1 cellular context compared by ENCODE assay signal in the genomic region with DNA sequence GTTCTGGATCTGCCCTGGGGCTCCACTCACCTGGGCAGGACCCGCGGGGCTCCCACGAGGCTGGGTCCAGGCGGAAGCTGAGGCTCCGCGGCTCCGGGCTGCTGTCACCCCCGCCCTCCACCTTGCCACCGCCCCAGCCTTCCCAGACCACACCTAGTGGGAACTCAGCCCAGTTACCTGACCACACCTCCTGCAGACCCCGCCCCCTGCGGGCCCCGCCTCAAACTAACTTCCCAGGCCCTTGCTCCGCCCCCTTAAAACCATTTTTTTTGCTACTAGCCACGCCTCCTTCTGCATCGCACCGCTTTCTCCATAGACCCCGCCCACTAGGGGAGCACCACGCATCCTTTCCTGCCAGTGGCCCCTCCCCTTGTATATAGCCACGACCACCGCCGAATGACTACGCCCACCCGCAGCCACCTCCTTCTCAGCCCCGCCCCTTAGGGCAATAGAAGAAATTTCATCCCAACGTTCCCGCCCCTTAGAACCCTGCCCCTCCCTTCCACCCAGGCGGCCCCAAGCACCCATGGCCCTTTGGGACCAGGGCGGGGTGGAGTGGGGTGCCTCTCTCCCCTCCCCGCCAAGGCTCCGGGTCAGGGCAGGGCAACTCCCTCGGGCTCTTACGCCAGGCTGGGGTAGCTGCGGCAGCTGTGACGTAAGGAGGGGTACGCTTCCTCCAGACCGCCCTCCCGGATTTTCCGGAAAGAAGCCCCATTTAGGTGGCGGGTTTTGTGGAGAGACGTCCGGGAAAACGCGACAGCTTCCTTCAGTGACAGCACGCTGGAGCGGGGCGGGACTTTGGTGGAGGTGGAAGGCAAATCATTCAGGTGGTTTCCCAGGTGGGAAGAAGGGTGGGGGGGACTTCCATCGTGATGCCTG.
TF ChIP-seq lines count a peak whose summit lies in the region.

A gene (minus strand): TSS at position 79 of the 879 bp plus-strand sequence. CDS start 3,687 bp downstream, outside the sequence.

TF ChIP-seq in K562, 482 proteins besides CTCF, POLR2A, EP300 and RAD21 (continued from another document):
- TF ChIP-seq, protein P1, sequence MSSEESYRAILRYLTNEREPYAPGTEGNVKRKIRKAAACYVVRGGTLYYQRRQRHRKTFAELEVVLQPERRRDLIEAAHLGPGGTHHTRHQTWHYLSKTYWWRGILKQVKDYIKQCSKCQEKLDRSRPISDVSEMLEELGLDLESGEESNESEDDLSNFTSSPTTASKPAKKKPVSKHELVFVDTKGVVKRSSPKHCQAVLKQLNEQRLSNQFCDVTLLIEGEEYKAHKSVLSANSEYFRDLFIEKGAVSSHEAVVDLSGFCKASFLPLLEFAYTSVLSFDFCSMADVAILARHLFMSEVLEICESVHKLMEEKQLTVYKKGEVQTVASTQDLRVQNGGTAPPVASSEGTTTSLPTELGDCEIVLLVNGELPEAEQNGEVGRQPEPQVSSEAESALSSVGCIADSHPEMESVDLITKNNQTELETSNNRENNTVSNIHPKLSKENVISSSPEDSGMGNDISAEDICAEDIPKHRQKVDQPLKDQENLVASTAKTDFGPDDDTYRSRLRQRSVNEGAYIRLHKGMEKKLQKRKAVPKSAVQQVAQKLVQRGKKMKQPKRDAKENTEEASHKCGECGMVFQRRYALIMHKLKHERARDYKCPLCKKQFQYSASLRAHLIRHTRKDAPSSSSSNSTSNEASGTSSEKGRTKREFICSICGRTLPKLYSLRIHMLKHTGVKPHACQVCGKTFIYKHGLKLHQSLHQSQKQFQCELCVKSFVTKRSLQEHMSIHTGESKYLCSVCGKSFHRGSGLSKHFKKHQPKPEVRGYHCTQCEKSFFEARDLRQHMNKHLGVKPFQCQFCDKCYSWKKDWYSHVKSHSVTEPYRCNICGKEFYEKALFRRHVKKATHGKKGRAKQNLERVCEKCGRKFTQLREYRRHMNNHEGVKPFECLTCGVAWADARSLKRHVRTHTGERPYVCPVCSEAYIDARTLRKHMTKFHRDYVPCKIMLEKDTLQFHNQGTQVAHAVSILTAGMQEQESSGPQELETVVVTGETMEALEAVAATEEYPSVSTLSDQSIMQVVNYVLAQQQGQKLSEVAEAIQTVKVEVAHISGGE (CRISPR knock-in tag; IDR thresholded peaks at IDR 0.05): peak in 1 of 3 experiments; percentile 47; a peak in 1 of 6 replicates
- TF ChIP-seq STAT5A (IDR thresholded peaks at IDR 0.05; ENCODE audit: borderline replicate concordance, low read length) (no peak), FOXJ2 (tag; IDR thresholded peaks at IDR 0.05) (no peak), MYC (IDR thresholded peaks at IDR 0.05; ENCODE audit: low read depth, low read length) (peak; percentile 85; the same call in 1 of the 2 replicates), MYC (CRISPR knock-in tag; IDR thresholded peaks at IDR 0.05; ENCODE audit: borderline replicate concordance, low read depth) (no peak), SMAD2 (IDR thresholded peaks at IDR 0.05; ENCODE audit: low read depth, low read length) (no peak), RB1 (IDR thresholded peaks at IDR 0.05; ENCODE audit: low read depth) (0 out of 2 replicates have a peak, but pooled peaks have one; percentile 32), ZNF431 (CRISPR knock-in tag; IDR thresholded peaks at IDR 0.05) (0 out of 2 replicates have a peak, but pooled peaks have one; percentile 6), EZH2 (IDR thresholded peaks at IDR 0.05; ENCODE audit: borderline replicate concordance, low read depth, low read length) (no peak), BCOR (IDR thresholded peaks at IDR 0.05) (peak; percentile 82), ZNF780A (CRISPR knock-in tag; IDR thresholded peaks at IDR 0.05) (no peak), ZFX (CRISPR knock-in tag; IDR thresholded peaks at IDR 0.05) (no peak), ZNF384 (IDR thresholded peaks at IDR 0.05; ENCODE audit: low read depth, low read length) (peak; percentile 98), ZNF253 (CRISPR knock-in tag; conservative IDR thresholded peaks at IDR 0.05) (no peak), DDX20 (tag; IDR thresholded peaks at IDR 0.05; ENCODE audit: low read depth) (no peak), CCNT2 (IDR thresholded peaks at IDR 0.05; ENCODE audit: borderline replicate concordance, extremely low read depth, insufficient read length, low read depth, low read length) (peak; percentile 42), CBFA2T2 (conservative IDR thresholded peaks at IDR 0.05) (no peak), ZSCAN29 (IDR thresholded peaks at IDR 0.05) (no peak), CC2D1A (IDR thresholded peaks at IDR 0.05) (no peak), ATF1 (CRISPR knock-in tag; IDR thresholded peaks at IDR 0.05) (no peak), ATF1 (tag; IDR thresholded peaks at IDR 0.05) (peak; percentile 92), CBX3 (IDR thresholded peaks at IDR 0.05; ENCODE audit: borderline replicate concordance in 1 of 2, low read length in 2 of 2) (0 out of 3 replicates have a peak, but pooled peaks of 1 of the 2 experiments have one; percentile 37), POLR2B (IDR thresholded peaks at IDR 0.05; ENCODE audit: low read depth, partially characterized antibody) (peak; percentile 42), SAFB (IDR thresholded peaks at IDR 0.05; ENCODE audit: borderline replicate concordance, low read depth, low read length) (peak; percentile 30; the same call in 1 of the 2 replicates), KDM1A (IDR thresholded peaks at IDR 0.05) (peak; percentile 63 to 65; a peak in 3 of 4 replicates), ZFP36 (IDR thresholded peaks at IDR 0.05; ENCODE audit: low read depth, low read length, partially characterized antibody) (peak; percentile 100), HDGF (IDR thresholded peaks at IDR 0.05) (peak; percentile 85), ZSCAN32 (CRISPR knock-in tag; IDR thresholded peaks at IDR 0.05) (no peak), ZEB2 (IDR thresholded peaks at IDR 0.05) (peak; percentile 94), SP1 (CRISPR knock-in tag; IDR thresholded peaks at IDR 0.05) (peak; percentile 94), ZNF436 (CRISPR knock-in tag; IDR thresholded peaks at IDR 0.05) (peak; percentile 79), RBM22 (IDR thresholded peaks at IDR 0.05; ENCODE audit: low read depth, low read length, poor library complexity, severe bottlenecking) (no peak), MAZ (CRISPR knock-in tag; conservative IDR thresholded peaks at IDR 0.05 in 1 of 2, IDR thresholded peaks at IDR 0.05 in 1 of 2) (peak; percentile 40 to 78; a peak in 3 of 4 replicates), KAT7 (CRISPR knock-in tag; IDR thresholded peaks at IDR 0.05; ENCODE audit: borderline replicate concordance) (0 out of 2 replicates have a peak, but pooled peaks have one; percentile 57), ZNF263 (CRISPR knock-in tag; IDR thresholded peaks at IDR 0.05; ENCODE audit: borderline replicate concordance) (peak; percentile 97), RBFOX2 (IDR thresholded peaks at IDR 0.05; ENCODE audit: low read depth, low read length) (peak; percentile 74), GATAD2B (IDR thresholded peaks at IDR 0.05; ENCODE audit: borderline replicate concordance) (no peak)
- TF ChIP-seq, protein P2, sequence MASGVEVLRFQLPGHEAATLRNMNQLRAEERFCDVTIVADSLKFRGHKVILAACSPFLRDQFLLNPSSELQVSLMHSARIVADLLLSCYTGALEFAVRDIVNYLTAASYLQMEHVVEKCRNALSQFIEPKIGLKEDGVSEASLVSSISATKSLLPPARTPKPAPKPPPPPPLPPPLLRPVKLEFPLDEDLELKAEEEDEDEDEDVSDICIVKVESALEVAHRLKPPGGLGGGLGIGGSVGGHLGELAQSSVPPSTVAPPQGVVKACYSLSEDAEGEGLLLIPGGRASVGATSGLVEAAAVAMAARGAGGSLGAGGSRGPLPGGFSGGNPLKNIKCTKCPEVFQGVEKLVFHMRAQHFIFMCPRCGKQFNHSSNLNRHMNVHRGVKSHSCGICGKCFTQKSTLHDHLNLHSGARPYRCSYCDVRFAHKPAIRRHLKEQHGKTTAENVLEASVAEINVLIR (CRISPR knock-in tag; IDR thresholded peaks at IDR 0.05): 0 out of 2 replicates have a peak, but pooled peaks have one; percentile 31
- TF ChIP-seq, protein P3, sequence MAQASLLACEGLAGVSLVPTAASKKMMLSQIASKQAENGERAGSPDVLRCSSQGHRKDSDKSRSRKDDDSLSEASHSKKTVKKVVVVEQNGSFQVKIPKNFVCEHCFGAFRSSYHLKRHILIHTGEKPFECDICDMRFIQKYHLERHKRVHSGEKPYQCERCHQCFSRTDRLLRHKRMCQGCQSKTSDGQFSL (CRISPR knock-in tag; IDR thresholded peaks at IDR 0.05): 0 out of 2 replicates have a peak, but pooled peaks have one; percentile 14
- TF ChIP-seq, protein P3 (tag; IDR thresholded peaks at IDR 0.05): 0 out of 4 replicates have a peak, but pooled peaks of 1 of the 2 experiments have one; percentile 35
- TF ChIP-seq, protein P4, sequence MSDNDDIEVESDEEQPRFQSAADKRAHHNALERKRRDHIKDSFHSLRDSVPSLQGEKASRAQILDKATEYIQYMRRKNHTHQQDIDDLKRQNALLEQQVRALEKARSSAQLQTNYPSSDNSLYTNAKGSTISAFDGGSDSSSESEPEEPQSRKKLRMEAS (CRISPR knock-in tag; IDR thresholded peaks at IDR 0.05): peak; percentile 74; the same call in 1 of the 2 replicates
- TF ChIP-seq, protein P5, sequence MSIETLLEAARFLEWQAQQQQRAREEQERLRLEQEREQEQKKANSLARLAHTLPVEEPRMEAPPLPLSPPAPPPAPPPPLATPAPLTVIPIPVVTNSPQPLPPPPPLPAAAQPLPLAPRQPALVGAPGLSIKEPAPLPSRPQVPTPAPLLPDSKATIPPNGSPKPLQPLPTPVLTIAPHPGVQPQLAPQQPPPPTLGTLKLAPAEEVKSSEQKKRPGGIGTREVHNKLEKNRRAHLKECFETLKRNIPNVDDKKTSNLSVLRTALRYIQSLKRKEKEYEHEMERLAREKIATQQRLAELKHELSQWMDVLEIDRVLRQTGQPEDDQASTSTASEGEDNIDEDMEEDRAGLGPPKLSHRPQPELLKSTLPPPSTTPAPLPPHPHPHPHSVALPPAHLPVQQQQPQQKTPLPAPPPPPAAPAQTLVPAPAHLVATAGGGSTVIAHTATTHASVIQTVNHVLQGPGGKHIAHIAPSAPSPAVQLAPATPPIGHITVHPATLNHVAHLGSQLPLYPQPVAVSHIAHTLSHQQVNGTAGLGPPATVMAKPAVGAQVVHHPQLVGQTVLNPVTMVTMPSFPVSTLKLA (conservative IDR thresholded peaks at IDR 0.05): peak in 1 of 2 experiments; percentile 74; a peak in 3 of 4 replicates
- TF ChIP-seq, protein P6, sequence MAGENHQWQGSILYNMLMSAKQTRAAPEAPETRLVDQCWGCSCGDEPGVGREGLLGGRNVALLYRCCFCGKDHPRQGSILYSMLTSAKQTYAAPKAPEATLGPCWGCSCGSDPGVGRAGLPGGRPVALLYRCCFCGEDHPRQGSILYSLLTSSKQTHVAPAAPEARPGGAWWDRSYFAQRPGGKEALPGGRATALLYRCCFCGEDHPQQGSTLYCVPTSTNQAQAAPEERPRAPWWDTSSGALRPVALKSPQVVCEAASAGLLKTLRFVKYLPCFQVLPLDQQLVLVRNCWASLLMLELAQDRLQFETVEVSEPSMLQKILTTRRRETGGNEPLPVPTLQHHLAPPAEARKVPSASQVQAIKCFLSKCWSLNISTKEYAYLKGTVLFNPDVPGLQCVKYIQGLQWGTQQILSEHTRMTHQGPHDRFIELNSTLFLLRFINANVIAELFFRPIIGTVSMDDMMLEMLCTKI (IDR thresholded peaks at IDR 0.05; ENCODE audit: partially characterized antibody): no peak
- TF ChIP-seq, protein P7, sequence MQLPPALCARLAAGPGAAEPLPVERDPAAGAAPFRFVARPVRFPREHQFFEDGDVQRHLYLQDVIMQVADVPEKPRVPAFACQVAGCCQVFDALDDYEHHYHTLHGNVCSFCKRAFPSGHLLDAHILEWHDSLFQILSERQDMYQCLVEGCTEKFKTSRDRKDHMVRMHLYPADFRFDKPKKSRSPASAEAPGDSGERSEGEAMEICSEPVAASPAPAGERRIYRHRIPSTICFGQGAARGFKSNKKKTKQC (CRISPR knock-in tag; IDR thresholded peaks at IDR 0.05): 0 out of 2 replicates have a peak, but pooled peaks have one; percentile 63
- TF ChIP-seq, protein P8, sequence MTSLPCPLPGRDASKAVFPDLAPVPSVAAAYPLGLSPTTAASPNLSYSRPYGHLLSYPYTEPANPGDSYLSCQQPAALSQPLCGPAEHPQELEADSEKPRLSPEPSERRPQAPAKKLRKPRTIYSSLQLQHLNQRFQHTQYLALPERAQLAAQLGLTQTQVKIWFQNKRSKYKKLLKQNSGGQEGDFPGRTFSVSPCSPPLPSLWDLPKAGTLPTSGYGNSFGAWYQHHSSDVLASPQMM (CRISPR knock-in tag; IDR thresholded peaks at IDR 0.05): no peak
- TF ChIP-seq, protein P9, sequence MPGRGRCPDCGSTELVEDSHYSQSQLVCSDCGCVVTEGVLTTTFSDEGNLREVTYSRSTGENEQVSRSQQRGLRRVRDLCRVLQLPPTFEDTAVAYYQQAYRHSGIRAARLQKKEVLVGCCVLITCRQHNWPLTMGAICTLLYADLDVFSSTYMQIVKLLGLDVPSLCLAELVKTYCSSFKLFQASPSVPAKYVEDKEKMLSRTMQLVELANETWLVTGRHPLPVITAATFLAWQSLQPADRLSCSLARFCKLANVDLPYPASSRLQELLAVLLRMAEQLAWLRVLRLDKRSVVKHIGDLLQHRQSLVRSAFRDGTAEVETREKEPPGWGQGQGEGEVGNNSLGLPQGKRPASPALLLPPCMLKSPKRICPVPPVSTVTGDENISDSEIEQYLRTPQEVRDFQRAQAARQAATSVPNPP (IDR thresholded peaks at IDR 0.05; ENCODE audit: borderline replicate concordance, insufficient read depth, insufficient read length): no peak
